11 cellular contexts compared by ENCODE assay signal in genomic region chrX:20029728-20030127, GRCh38. TPM values are rescaled to one million over a fixed set of nuclear protein-coding genes. Genes with fewer than 3 reads are reported as not detected.
DNase-seq lines count a peak whose midpoint lies in the region; ATAC-seq and TF ChIP-seq lines count a peak whose summit lies in the region.
"Had no signal": no experiment of that assay in that cellular context is flagged by ENCODE, and none has a peak within 500 bp of the region (broad histone marks: within the 10 kb centered on the region; RNA-seq: fewer than 3 reads in every experiment).

No MANE protein-coding gene starts in this region.

- H3K9me3 Mint-ChIP-seq in CD8-positive, alpha-beta T cell, result no peaks in the 10 kb centered on the region
- peaks cover 5% of the 10 kb centered on the region for H3K9me3 Mint-ChIP-seq in chondrocyte (ENCODE audit: low read depth)
- H3K9me3 Mint-ChIP-seq: HFFc6 had no signal

- H3K36me3 Mint-ChIP-seq in CD8-positive, alpha-beta T cell, result no peaks in the 10 kb centered on the region
- H3K36me3 Mint-ChIP-seq in chondrocyte (ENCODE audit: low read depth), result no peaks in the 10 kb centered on the region

- peak overlapping the region; percentile 39 for H2AFZ ChIP-seq in PC-3 (ENCODE audit: low read length)

- H3K27ac ChIP-seq in CD8-positive, alpha-beta T cell (ENCODE audit: low read depth, low read length), result no peak overlapping the region
- peak overlapping the region; percentile 64 for H3K27ac ChIP-seq in PC-3 (ENCODE audit: low read length)
- H3K27ac ChIP-seq: suprapubic skin had no signal

- no peaks in the 10 kb centered on the region for H3K27me3 Mint-ChIP-seq in CD8-positive, alpha-beta T cell (ENCODE audit: low read depth)
- H3K27me3 Mint-ChIP-seq in chondrocyte (ENCODE audit: low read depth), result no peaks in the 10 kb centered on the region

- no peak for ATAC-seq in CD8-positive, alpha-beta T cell
- ATAC-seq in GM19324 (IDR thresholded peaks at IDR 0.05; ENCODE audit: low FRiP score, unreplicated experiment) (peak; percentile 81), PC-3 (peak; percentile 94), GM19351 (IDR thresholded peaks at IDR 0.05; ENCODE audit: unreplicated experiment) (no peak)

- H3K4me1 Mint-ChIP-seq in CD8-positive, alpha-beta T cell (ENCODE audit: low read depth), result peaks cover 26% of the 10 kb centered on the region
- peaks cover 6% of the 10 kb centered on the region for H3K4me1 Mint-ChIP-seq in chondrocyte (ENCODE audit: low read depth)

- no peaks in the 10 kb centered on the region for H4K20me1 ChIP-seq in PC-3 (ENCODE audit: low read length)

- no peak overlapping the region for H3K9ac ChIP-seq in PC-3 (ENCODE audit: low read length)

- no peak for DNase-seq in CD8-positive, alpha-beta T cell
- peak; percentile 88 for DNase-seq in PC-3
- peak; percentile 9 for DNase-seq in kidney epithelial cell (ENCODE audit: low read depth)
- DNase-seq in chondrocyte (ENCODE audit: low spot score), result no peak
- no peak for DNase-seq in NCI-H2196 treated with DMSO at 0.1 percent for 48 hours (lab: John Stamatoyannopoulos, UW; ENCODE audit: unreplicated experiment)
- no peak for DNase-seq in activated naive CD4-positive, alpha-beta T cell (lab: John Stamatoyannopoulos, UW)
- DNase-seq: HFFc6, mesendoderm had no signal

- H3F3A ChIP-seq in PC-3 (ENCODE audit: low read length, unreplicated experiment), result no peaks in the 10 kb centered on the region

- POLR2A ChIA-PET in CD8-positive, alpha-beta T cell (lab: Charles Lee), result no interaction called here
- POLR2A ChIA-PET in PC-3 (lab: Charles Lee; ENCODE audit: unreplicated experiment), result interaction anchor here (0.6 kb wide), 2 partner anchors 23 to 112 kb away, joined by 3 to 4 read pairs; no protein-coding TSS in a partner anchor

- H3K4me1 ChIP-seq in CD8-positive, alpha-beta T cell (ENCODE audit: insufficient read depth, low read length), result peaks cover 11% of the 10 kb centered on the region
- H3K4me1 ChIP-seq in PC-3 (ENCODE audit: insufficient read depth, low read length), result peaks cover 31% of the 10 kb centered on the region
- H3K4me1 ChIP-seq: suprapubic skin had no signal

- CTCF ChIA-PET in CD8-positive, alpha-beta T cell (lab: Charles Lee), result no interaction called here
- CTCF ChIA-PET in PC-3 (lab: Charles Lee), result interaction anchor here (0.9 kb wide), 1 partner anchor 124 kb away, joined by 13 read pairs; no protein-coding TSS in a partner anchor

- H3K4me2 ChIP-seq in PC-3 (ENCODE audit: low read length), result peak overlapping the region; percentile 61

- intact Hi-C loops in CD8-positive, alpha-beta T cell (cut with DNase I, micrococcal nuclease), result no loop called here
- intact Hi-C loops in PC-3 (cut with micrococcal nuclease), result no loop called here

- no peaks in the 10 kb centered on the region for H3K27me3 ChIP-seq in CD8-positive, alpha-beta T cell (ENCODE audit: insufficient read depth, low read length)
- H3K27me3 ChIP-seq in PC-3 (ENCODE audit: low read length), result no peaks in the 10 kb centered on the region
- H3K27me3 ChIP-seq in kidney epithelial cell (ENCODE audit: control insufficient read depth, insufficient read depth, low read length), result no peaks in the 10 kb centered on the region
- H3K27me3 ChIP-seq: suprapubic skin had no signal

- no peaks in the 10 kb centered on the region for H3K9me3 ChIP-seq in CD8-positive, alpha-beta T cell (ENCODE audit: low read length)
- H3K9me3 ChIP-seq in PC-3 (ENCODE audit: low read length), result no peaks in the 10 kb centered on the region
- H3K9me3 ChIP-seq: suprapubic skin had no signal

- no peak for TF ChIP-seq CTCF in CD8-positive, alpha-beta T cell (IDR thresholded peaks at IDR 0.05)
- TF ChIP-seq CTCF in PC-3 (conservative IDR thresholded peaks at IDR 0.05; ENCODE audit: low read depth, low read length) (no peak), kidney epithelial cell (IDR thresholded peaks at IDR 0.05; ENCODE audit: insufficient read depth, low read length, poor library complexity, severe bottlenecking) (no peak), chondrocyte (IDR thresholded peaks at IDR 0.05) (no peak)

- no peaks in the 10 kb centered on the region for H3K9me2 ChIP-seq in PC-3 (replicated peaks; ENCODE audit: low read length)

- BruUV-seq in PC-3 (replicated peaks; lab: Mats Ljungman, UMichigan), result no TSS peak

- H3K4me3 ChIP-seq in CD8-positive, alpha-beta T cell (ENCODE audit: low read depth, low read length), result no peak overlapping the region
- H3K4me3 ChIP-seq in PC-3 (ENCODE audit: low read length) (peak overlapping the region; percentile 22; the same call in 1 of the 2 replicates), kidney epithelial cell (ENCODE audit: low read depth, low read length) (no peak overlapping the region)
- H3K4me3 ChIP-seq: suprapubic skin had no signal

- no peaks in the 10 kb centered on the region for H3K79me2 ChIP-seq in PC-3 (ENCODE audit: low read length)

- H3K27ac Mint-ChIP-seq in CD8-positive, alpha-beta T cell, result peak overlapping the region; percentile 18
- no peak overlapping the region for H3K27ac Mint-ChIP-seq in chondrocyte (ENCODE audit: unreplicated experiment)
- H3K27ac Mint-ChIP-seq: HFFc6 had no signal

- H3K4me3 Mint-ChIP-seq in CD8-positive, alpha-beta T cell, result no peak overlapping the region
- H3K4me3 Mint-ChIP-seq in chondrocyte (ENCODE audit: unreplicated experiment), result no peak overlapping the region
- H3K4me3 Mint-ChIP-seq: HFFc6 had no signal

- H3K36me3 ChIP-seq in CD8-positive, alpha-beta T cell (ENCODE audit: insufficient read depth, low read length), result no peaks in the 10 kb centered on the region
- H3K36me3 ChIP-seq in PC-3 (ENCODE audit: low read depth, low read length) (no peaks in the 10 kb centered on the region), kidney epithelial cell (ENCODE audit: control insufficient read depth, insufficient read depth, low read length) (no peaks in the 10 kb centered on the region)
- H3K36me3 ChIP-seq: suprapubic skin had no signal

RNA-seq across cellular contexts. Expression of gene BCLAF3, which starts 38.9 kb away (rescaled TPM):
- total RNA-seq in CD8-positive, alpha-beta T cell, result 1 to 10 TPM; 4.4 to 5.3 TPM
- 5.4 and 6.9 TPM in 2 replicates for total RNA-seq in PC-3 (2014; rRNA removed)
- total RNA-seq in kidney epithelial cell, result 4.5 and 6.0 TPM in 2 replicates
- total RNA-seq in chondrocyte, result 8.3 to 9.4 TPM (median 8.9 TPM) in 3 replicates

Comparison
In these comparisons a context has a peak if more than half of its experiments do, and no peak if none do; other contexts are left out.
1. ATAC-seq: peak in GM19324 (single experiment) and PC-3 (single experiment); none in CD8-positive, alpha-beta T cell (single experiment) and GM19351 (single experiment).
2. DNase-seq: peak in PC-3 (single experiment) and kidney epithelial cell (single experiment); none in CD8-positive, alpha-beta T cell (0 of 7), chondrocyte (single experiment), NCI-H2196 treated with DMSO at 0.1 percent for 48 hours (single experiment) and activated naive CD4-positive, alpha-beta T cell (0 of 4).